24 cellular contexts compared by ENCODE assay signal in the genomic region with DNA sequence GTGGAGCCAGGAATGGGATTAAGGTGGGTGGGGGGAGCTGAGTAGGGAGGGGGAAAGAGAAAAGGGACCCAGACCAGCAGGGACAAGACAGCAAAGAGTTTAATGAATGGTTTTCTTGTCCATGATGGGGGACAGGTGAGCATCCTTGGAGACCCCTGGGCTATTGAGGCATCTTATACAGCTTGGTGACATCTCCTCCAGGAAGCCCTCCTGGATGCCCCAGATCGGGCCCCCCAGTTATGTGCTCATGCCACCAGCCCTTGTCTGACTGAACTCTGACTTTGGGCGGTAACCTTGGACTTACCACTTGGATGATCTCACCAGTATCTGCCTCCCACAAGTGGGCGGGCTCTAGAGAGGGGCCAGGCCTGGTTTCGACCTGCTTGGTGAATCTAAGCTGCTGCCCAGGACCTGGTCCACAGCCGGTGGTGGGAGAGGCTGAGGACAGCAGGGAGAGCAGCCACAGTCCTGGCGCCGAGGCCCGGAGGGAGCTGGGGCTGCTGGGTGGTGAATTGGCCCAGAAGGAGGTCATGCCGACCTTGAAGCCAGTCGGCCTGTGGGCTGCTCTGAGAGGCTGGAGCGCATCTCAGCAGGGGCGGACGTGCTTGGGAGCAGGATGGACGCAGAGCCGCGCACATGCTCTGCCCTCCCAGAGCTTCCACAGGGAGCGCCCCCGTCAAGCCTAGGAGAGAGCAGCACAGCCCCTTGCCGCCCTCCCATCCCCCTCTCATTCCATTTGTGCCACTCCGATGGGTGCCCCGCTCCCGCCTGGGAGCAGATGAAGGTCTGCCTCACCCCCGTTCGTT. TPM values are rescaled to one million over a fixed set of nuclear protein-coding genes. Genes with fewer than 3 reads are reported as not detected.
DNase-seq lines count a peak whose midpoint lies in the region; ATAC-seq, FAIRE-seq and TF ChIP-seq lines count a peak whose summit lies in the region.
"Had no signal": no experiment of that assay in that cellular context is flagged by ENCODE, and none has a peak within 500 bp of the region (broad histone marks: within the 10 kb centered on the region; RNA-seq: fewer than 3 reads in every experiment).

No MANE protein-coding gene starts in this region.

- H3K4me1 Mint-ChIP-seq in activated CD4-positive, alpha-beta T cell treated with anti-CD3 and anti-CD28 coated beads for 36 hours = no peaks in the 10 kb centered on the region
- no peaks in the 10 kb centered on the region for H3K4me1 Mint-ChIP-seq in activated CD4-positive, alpha-beta T cell treated with anti-CD3 and anti-CD28 coated beads, Interleukin-2, amount 10 ng/mL, durations not matched to agents 7 days and 5 days

- in situ Hi-C loops in K562 (cut with MboI) = no loop called here

- RAD21 ChIA-PET in HCT116 (lab: Charles Lee; ENCODE audit: low non-redundant PET in 1 of 2, low total read pairs in 2 of 2, uncharacterized antibody in 2 of 2, unreplicated experiment in 2 of 2) = no interaction called here

- TF ChIP-seq RAD21 in HCT116 (IDR thresholded peaks at IDR 0.05; ENCODE audit: low read depth) = no peak
- no peak for TF ChIP-seq RAD21 in K562 (CRISPR knock-in tag; conservative IDR thresholded peaks at IDR 0.05 in 1 of 2, IDR thresholded peaks at IDR 0.05 in 1 of 2)

- no peak overlapping the region for H3K4me3 ChIP-seq in HCT116 (replicated peaks in 1 of 2; ENCODE audit: low read depth in 1 of 2, low read length in 2 of 2)
- no peak overlapping the region for H3K4me3 ChIP-seq in K562
- no peak overlapping the region for H3K4me3 ChIP-seq in parathyroid adenoma (ENCODE audit: low read depth, low read length)
- H3K4me3 ChIP-seq: skin epidermis had no signal

- ATAC-seq in activated CD4-positive, alpha-beta T cell treated with anti-CD3 and anti-CD28 coated beads for 36 hours = peak; percentile 53
- ATAC-seq in HCT116 = peak; percentile 56
- peak; percentile 77 for ATAC-seq in K562
- ATAC-seq in GM21737 (IDR thresholded peaks at IDR 0.05; ENCODE audit: unreplicated experiment) = no peak

- no peaks in the 10 kb centered on the region for H3K36me3 Mint-ChIP-seq in activated CD4-positive, alpha-beta T cell treated with anti-CD3 and anti-CD28 coated beads for 36 hours (ENCODE audit: low read depth)
- no peaks in the 10 kb centered on the region for H3K36me3 Mint-ChIP-seq in activated CD4-positive, alpha-beta T cell treated with anti-CD3 and anti-CD28 coated beads, Interleukin-2, amount 10 ng/mL, durations not matched to agents 7 days and 5 days (ENCODE audit: low read depth)

- no peak for FAIRE-seq in K562 (lab: Jason Lieb, UNC)
- FAIRE-seq: GM18507 had no signal

- peaks cover 27% of the 10 kb centered on the region for H3K27me3 Mint-ChIP-seq in activated CD4-positive, alpha-beta T cell treated with anti-CD3 and anti-CD28 coated beads for 36 hours
- peaks cover 5% of the 10 kb centered on the region for H3K27me3 Mint-ChIP-seq in activated CD4-positive, alpha-beta T cell treated with anti-CD3 and anti-CD28 coated beads, Interleukin-2, amount 10 ng/mL, durations not matched to agents 7 days and 5 days

- POLR2A ChIA-PET in activated CD4-positive, alpha-beta T cell treated with anti-CD3 and anti-CD28 coated beads for 36 hours (lab: Charles Lee) = no interaction called here
- POLR2A ChIA-PET in activated CD4-positive, alpha-beta T cell treated with anti-CD3 and anti-CD28 coated beads, Interleukin-2, amount 10 ng/mL, durations not matched to agents 7 days and 5 days (lab: Charles Lee) = no interaction called here
- POLR2A ChIA-PET in HCT116 (lab: Charles Lee) (no interaction called here), K562 (lab: Yijun Ruan, JAX) (no interaction called here)

- H3K27ac ChIP-seq in HCT116 (ENCODE audit: low read depth, low read length) (no peak overlapping the region), K562 (ENCODE audit: extremely low read depth, low read depth, low read length) (no peak overlapping the region), parathyroid adenoma (peak overlapping the region; percentile 89)
- H3K27ac ChIP-seq: brain microvascular endothelial cell, skin epidermis had no signal

- no peaks in the 10 kb centered on the region for H3K9me3 Mint-ChIP-seq in activated CD4-positive, alpha-beta T cell treated with anti-CD3 and anti-CD28 coated beads for 36 hours (ENCODE audit: low read depth)
- no peaks in the 10 kb centered on the region for H3K9me3 Mint-ChIP-seq in activated CD4-positive, alpha-beta T cell treated with anti-CD3 and anti-CD28 coated beads, Interleukin-2, amount 10 ng/mL, durations not matched to agents 7 days and 5 days

- no peak overlapping the region for H3K27ac Mint-ChIP-seq in activated CD4-positive, alpha-beta T cell treated with anti-CD3 and anti-CD28 coated beads for 36 hours
- H3K27ac Mint-ChIP-seq in activated CD4-positive, alpha-beta T cell treated with anti-CD3 and anti-CD28 coated beads, Interleukin-2, amount 10 ng/mL, durations not matched to agents 7 days and 5 days = no peak overlapping the region

- peak; percentile 33 for DNase-seq in activated CD4-positive, alpha-beta T cell treated with anti-CD3 and anti-CD28 coated beads for 36 hours
- no peak for DNase-seq in activated CD4-positive, alpha-beta T cell treated with anti-CD3 and anti-CD28 coated beads, Interleukin-2, amount 10 ng/mL, durations not matched to agents 7 days and 5 days
- DNase-seq in HCT116 (ENCODE audit: low read depth, low spot score) = no peak
- peak in 3 of 4 experiments; percentile 36 to 61 (median 58) for DNase-seq in K562 (ENCODE audit: extremely low read depth in 1 of 4, low spot score in 3 of 4)
- DNase-seq in middle frontal gyrus (ENCODE audit: extremely low spot score, low spot score) = no peak
- DNase-seq in SHP77 (lab: John Stamatoyannopoulos, UW) = no peak
- DNase-seq: activated naive CD4-positive, alpha-beta T cell treated with anti-CD3 and anti-CD28 coated beads, Interleukin-2, amount 50 U/mL, for 16 hours; brain microvascular endothelial cell; dermis blood vessel endothelial cell; head of caudate nucleus; islet precursor cell; NCI-H1930; NCI-H524; stimulated activated naive CD4-positive, alpha-beta T cell; T-helper 1 cell had no signal

- H3K4me1 ChIP-seq in HCT116 (ENCODE audit: control insufficient read depth in 1 of 2, insufficient read depth in 2 of 2, low read length in 2 of 2) (no peaks in the 10 kb centered on the region), K562 (replicated peaks in 1 of 2; ENCODE audit: control insufficient read depth in 2 of 2, insufficient read depth in 2 of 2, low read length in 2 of 2) (peaks cover 0 to 27% of the 10 kb centered on the region in 2 experiments; a peak in 2 of 5 replicates), parathyroid adenoma (peaks cover 36% of the 10 kb centered on the region)

- H3K4me2 ChIP-seq in HCT116 (ENCODE audit: low read length) (no peak overlapping the region), K562 (ENCODE audit: insufficient read depth, low read length) (no peak overlapping the region), parathyroid adenoma (ENCODE audit: low read length) (no peak overlapping the region)

- no peak for TF ChIP-seq EP300 in K562 (IDR thresholded peaks at IDR 0.05; ENCODE audit: low read length)

- no peak for TF ChIP-seq CTCF in HCT116 (IDR thresholded peaks at IDR 0.05 in 2 of 3, conservative IDR thresholded peaks at IDR 0.05 in 1 of 3; ENCODE audit: borderline replicate concordance in 1 of 3, insufficient read depth in 1 of 3, low read depth in 2 of 3, low read length in 2 of 3)
- no peak for TF ChIP-seq CTCF in K562 (IDR thresholded peaks at IDR 0.05 in 2 of 3, conservative IDR thresholded peaks at IDR 0.05 in 1 of 3; ENCODE audit: insufficient read depth in 2 of 3, low read depth in 1 of 3, low read length in 3 of 3)
- TF ChIP-seq CTCF in parathyroid adenoma (IDR thresholded peaks at IDR 0.05) = no peak

- no peaks in the 10 kb centered on the region for H3K9me1 ChIP-seq in K562 (ENCODE audit: control insufficient read depth, insufficient read depth, low read length)

- H3K4me3 Mint-ChIP-seq in activated CD4-positive, alpha-beta T cell treated with anti-CD3 and anti-CD28 coated beads for 36 hours = no peak overlapping the region
- H3K4me3 Mint-ChIP-seq in activated CD4-positive, alpha-beta T cell treated with anti-CD3 and anti-CD28 coated beads, Interleukin-2, amount 10 ng/mL, durations not matched to agents 7 days and 5 days = no peak overlapping the region

- CTCF ChIA-PET in activated CD4-positive, alpha-beta T cell treated with anti-CD3 and anti-CD28 coated beads for 36 hours (lab: Charles Lee) = no interaction called here
- CTCF ChIA-PET in activated CD4-positive, alpha-beta T cell treated with anti-CD3 and anti-CD28 coated beads, Interleukin-2, amount 10 ng/mL, durations not matched to agents 7 days and 5 days (lab: Charles Lee) = no interaction called here
- CTCF ChIA-PET in HCT116 (lab: Charles Lee) (no interaction called here), K562 (lab: Yijun Ruan, JAX; ENCODE audit: low intra/inter-chr PET ratio) (no interaction called here)

- H3K9me2 ChIP-seq in HCT116 (ENCODE audit: insufficient read depth) = no peaks in the 10 kb centered on the region

- intact Hi-C loops in activated CD4-positive, alpha-beta T cell treated with anti-CD3 and anti-CD28 coated beads for 36 hours (cut with DNase I, micrococcal nuclease) = no loop called here
- intact Hi-C loops in HCT116 (cut with micrococcal nuclease) = no loop called here
- intact Hi-C loops in K562 (cut with micrococcal nuclease) = no loop called here

- H2AFZ ChIP-seq in HCT116 (ENCODE audit: low read depth, low read length, poor library complexity, severe bottlenecking) (no peak overlapping the region), K562 (ENCODE audit: low read depth, low read length) (no peak overlapping the region), parathyroid adenoma (peak overlapping the region; percentile 87)

- H3K9me3 ChIP-seq in HCT116 (ENCODE audit: control insufficient read depth in 1 of 2, insufficient read depth in 1 of 2, low read depth in 1 of 2, low read length in 2 of 2) = no peaks in the 10 kb centered on the region
- H3K9me3 ChIP-seq in K562 (replicated peaks; ENCODE audit: control insufficient read depth, insufficient read depth, low read depth, low read length) = no peaks in the 10 kb centered on the region
- H3K9me3 ChIP-seq in parathyroid adenoma (ENCODE audit: control insufficient read depth, low read length) = no peaks in the 10 kb centered on the region

- no peaks in the 10 kb centered on the region for H3K79me2 ChIP-seq in HCT116 (ENCODE audit: insufficient read depth, low read length)
- H3K79me2 ChIP-seq in K562 (ENCODE audit: control insufficient read depth, insufficient read depth, low read length) = no peaks in the 10 kb centered on the region
- H3K79me2 ChIP-seq in parathyroid adenoma = peaks cover 2% of the 10 kb centered on the region

- 3% methylated on average over 23 of the region's 24 CpGs for WGBS in K562 (ENCODE audit: insufficient coverage, low coverage, missing lambda C conversion rate)

- H3K27me3 ChIP-seq in HCT116 (ENCODE audit: insufficient read depth, low read length) (no peaks in the 10 kb centered on the region), K562 (ENCODE audit: control insufficient read depth in 2 of 2, insufficient read depth in 2 of 2, low read length in 2 of 2) (peaks cover 42 to 73% of the 10 kb centered on the region in 2 experiments), parathyroid adenoma (ENCODE audit: control insufficient read depth, insufficient read depth, low read length) (peaks cover 9% of the 10 kb centered on the region)

- TF ChIP-seq POLR2A in HCT116 (IDR thresholded peaks at IDR 0.05; ENCODE audit: borderline replicate concordance, extremely low read depth, insufficient read depth, insufficient read length) (no peak), K562 (conservative IDR thresholded peaks at IDR 0.05) (no peak)

- H3K9ac ChIP-seq in HCT116 (ENCODE audit: low read length) = no peak overlapping the region
- 0 out of 4 replicates have a peak overlapping the region, but pooled peaks of 1 of the 2 experiments have one; percentile 45 for H3K9ac ChIP-seq in K562 (ENCODE audit: insufficient read depth in 1 of 2, low read depth in 2 of 2, low read length in 2 of 2)
- H3K9ac ChIP-seq in parathyroid adenoma = no peak overlapping the region

- H4K20me1 ChIP-seq in HCT116 (ENCODE audit: insufficient read depth) (no peaks in the 10 kb centered on the region), K562 (replicated peaks; ENCODE audit: control insufficient read depth, insufficient read depth, low read length) (peaks cover 12% of the 10 kb centered on the region; the same call in 1 of the 2 replicates)

- H3K36me3 ChIP-seq in HCT116 (ENCODE audit: control insufficient read depth in 1 of 2, insufficient read depth in 2 of 2, low read length in 2 of 2) (no peaks in the 10 kb centered on the region), K562 (ENCODE audit: control insufficient read depth, insufficient read depth, low read length) (no peaks in the 10 kb centered on the region), parathyroid adenoma (ENCODE audit: control insufficient read depth, insufficient read depth, low read length) (no peaks in the 10 kb centered on the region)
- H3K36me3 ChIP-seq: brain microvascular endothelial cell had no signal

- BruUV-seq in HCT116 (replicated peaks; lab: Mats Ljungman, UMichigan) = no TSS peak
- BruUV-seq in K562 (replicated peaks; lab: Mats Ljungman, UMichigan) = no TSS peak

RNA-seq across cellular contexts. Expression of gene UNC5A, which starts 36.2 kb away (rescaled TPM):
- total RNA-seq in activated CD4-positive, alpha-beta T cell treated with anti-CD3 and anti-CD28 coated beads for 36 hours = not detected
- not detected for total RNA-seq in activated CD4-positive, alpha-beta T cell treated with anti-CD3 and anti-CD28 coated beads, Interleukin-2, amount 10 ng/mL, durations not matched to agents 7 days and 5 days
- total RNA-seq in HCT116 (2021; ENCODE audit: unreplicated experiment) (10.1 TPM), K562 (2014; rRNA removed) (not detected in 2 replicates), K562 (2014; rRNA removed; fragmentation: Illumina TruSeq; extraction: Trizol) (not detected in 2 replicates), K562 (2015; rRNA removed; fragmentation: Illumina TruSeq; extraction: Trizol) (not detected in 2 replicates), K562 (2021) (not detected in 2 replicates)
- 9.0 and 9.9 TPM in 2 replicates for polyA plus RNA-seq in HCT116 (2012)
- not detected in 2 replicates for total RNA-seq in K562 (2011; cell fraction: chromatin; rRNA removed; ENCODE audit: low replicate concordance)
- not detected in 2 replicates for total RNA-seq in K562 (2011; cell fraction: nucleolus; rRNA removed)
- total RNA-seq in K562 (2011; cell fraction: nucleoplasm; rRNA removed) = not detected in 2 replicates
- polyA plus RNA-seq in K562 (2011; rRNA removed) (not detected in 2 replicates), K562 (2014; fragmentation: Illumina TruSeq; extraction: Trizol) (not detected in 2 replicates), K562 (2014; fragmentation: Nextera tagmentation; extraction: Ambion mirVana) (not detected), K562 (2014; rRNA removed) (not detected in 2 replicates)
- 0.03 TPM in 1 of 2 replicates, not detected in the other for polyA plus RNA-seq in K562 (2011; cell fraction: cytosol; rRNA removed)
- polyA plus RNA-seq in K562 (2011; cell fraction: nucleus; rRNA removed) = not detected in 2 replicates
- polyA plus RNA-seq in K562 (2012) = 0.06 TPM in 1 of 2 replicates, not detected in the other
- polyA minus RNA-seq in K562 (2011; rRNA and poly(A)+ RNA removed) = not detected in 2 replicates
- not detected in 2 replicates for polyA minus RNA-seq in K562 (2011; cell fraction: cytosol; rRNA and poly(A)+ RNA removed)
- polyA minus RNA-seq in K562 (2011; cell fraction: nucleus; rRNA and poly(A)+ RNA removed) = not detected in 2 replicates
- total RNA-seq: mononuclear cell, osteoblast, ureter had no signal
- polyA plus RNA-seq: AG04450 had no signal

RNA-seq across cellular contexts. Expression of gene HK3, which starts 52.6 kb away (rescaled TPM):
- not detected for total RNA-seq in activated CD4-positive, alpha-beta T cell treated with anti-CD3 and anti-CD28 coated beads for 36 hours
- total RNA-seq in activated CD4-positive, alpha-beta T cell treated with anti-CD3 and anti-CD28 coated beads, Interleukin-2, amount 10 ng/mL, durations not matched to agents 7 days and 5 days = under 1 TPM; 0.21 to 0.22 TPM
- 0.30 TPM for total RNA-seq in HCT116 (2021; ENCODE audit: unreplicated experiment)
- polyA plus RNA-seq in HCT116 (2012) = not detected in 2 replicates
- not detected in 2 replicates for total RNA-seq in K562 (2011; cell fraction: chromatin; rRNA removed; ENCODE audit: low replicate concordance)
- total RNA-seq in K562 (2011; cell fraction: nucleolus; rRNA removed) = not detected in 2 replicates
- not detected in 2 replicates for total RNA-seq in K562 (2011; cell fraction: nucleoplasm; rRNA removed)
- 0.08 TPM in 1 of 2 replicates, not detected in the other for total RNA-seq in K562 (2014; rRNA removed)
- not detected in 2 replicates for total RNA-seq in K562 (2014; rRNA removed; fragmentation: Illumina TruSeq; extraction: Trizol)
- total RNA-seq in K562 (2015; rRNA removed; fragmentation: Illumina TruSeq; extraction: Trizol) = not detected in 2 replicates
- 0.16 TPM in 1 of 2 replicates, not detected in the other for total RNA-seq in K562 (2021)
- not detected in 2 replicates for polyA plus RNA-seq in K562 (2011; rRNA removed)
- not detected in 2 replicates for polyA plus RNA-seq in K562 (2011; cell fraction: cytosol; rRNA removed)
- polyA plus RNA-seq in K562 (2011; cell fraction: nucleus; rRNA removed) = 0.06 and 0.08 TPM in 2 replicates
- polyA plus RNA-seq in K562 (2012) = not detected in 2 replicates
- not detected in 2 replicates for polyA plus RNA-seq in K562 (2014; fragmentation: Illumina TruSeq; extraction: Trizol)
- polyA plus RNA-seq in K562 (2014; fragmentation: Nextera tagmentation; extraction: Ambion mirVana) = not detected
- not detected in 2 replicates for polyA plus RNA-seq in K562 (2014; rRNA removed)
- polyA minus RNA-seq in K562 (2011; rRNA and poly(A)+ RNA removed) = not detected in 2 replicates
- polyA minus RNA-seq in K562 (2011; cell fraction: cytosol; rRNA and poly(A)+ RNA removed) = not detected in 2 replicates
- not detected in 2 replicates for polyA minus RNA-seq in K562 (2011; cell fraction: nucleus; rRNA and poly(A)+ RNA removed)
- total RNA-seq: dermis blood vessel endothelial cell, LHCN-M2 had no signal
- polyA plus RNA-seq: AG04450 had no signal

Comparison
In these comparisons a context has a peak if more than half of its experiments do, and no peak if none do; other contexts are left out.
1. DNase-seq: peak in activated CD4-positive, alpha-beta T cell treated with anti-CD3 and anti-CD28 coated beads for 36 hours (single experiment) and K562 (3 of 4); none in activated CD4-positive, alpha-beta T cell treated with anti-CD3 and anti-CD28 coated beads, Interleukin-2, amount 10 ng/mL, durations not matched to agents 7 days and 5 days (single experiment), HCT116 (single experiment), middle frontal gyrus (single experiment) and SHP77 (0 of 2).